In the genomic region with DNA sequence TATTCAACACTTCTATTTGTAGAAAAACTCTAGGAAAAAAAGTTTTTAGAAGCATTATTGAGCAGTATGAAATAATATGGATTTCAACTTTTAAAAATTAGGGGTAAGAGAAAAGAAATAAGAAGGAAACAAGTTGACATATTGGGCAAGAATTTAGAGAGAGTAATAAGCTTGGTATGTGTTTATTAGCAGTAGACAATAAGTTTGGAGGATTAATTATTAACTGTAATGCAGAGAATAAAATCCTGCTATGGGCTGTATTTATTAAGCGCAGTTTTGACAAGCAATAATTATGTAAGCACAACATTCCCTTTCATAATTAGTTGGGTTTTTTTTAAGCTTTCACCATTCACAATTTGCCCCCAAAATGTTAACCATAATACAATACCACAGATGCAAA, we compare ENCODE assay signal across 20 cellular contexts.
"Had no signal": no experiment of that assay in that cellular context is flagged by ENCODE, and none has a peak within 500 bp of the region (broad histone marks: within the 10 kb centered on the region; RNA-seq: fewer than 3 reads in every experiment).

No MANE protein-coding gene starts in this region.

- H3K27me3 ChIP-seq: esophagus muscularis mucosa, tibial artery had no signal

- H3K27ac ChIP-seq: esophagus muscularis mucosa, tibial artery, VCaP had no signal

- H3K36me3 ChIP-seq: esophagus muscularis mucosa, tibial artery had no signal

- H3K27ac Mint-ChIP-seq: activated CD4-positive, alpha-beta memory T cell treated with anti-CD3 and anti-CD28 coated beads, Interleukin-2, amount 10 ng/mL, durations not matched to agents 7 days and 5 days; activated CD4-positive, alpha-beta T cell treated with anti-CD3 and anti-CD28 coated beads, Interleukin-2, amount 10 ng/mL, durations not matched to agents 24 days and 14 days; activated naive CD8-positive, alpha-beta T cell treated with anti-CD3 and anti-CD28 coated beads, Interleukin-2, amount 50 U/mL, for 24 hours; naive B cell; progenitor cell of endocrine pancreas; stimulated activated naive CD8-positive, alpha-beta T cell treated with anti-CD3 and anti-CD28 coated beads, Interleukin-15, Interleukin-2, amounts not matched to agents 100 ng/mL and 50 ng/mL, for 24 hours; T-cell; T-helper 2 cell treated with Interferon-gamma antibody and Interleukin-4, amounts not matched to agents 5 μg/mL and 100 μg/mL, for 36 hours had no signal

- H3K36me3 Mint-ChIP-seq: naive B cell, T-cell had no signal

- H3K4me3 Mint-ChIP-seq: activated CD4-positive, alpha-beta memory T cell treated with anti-CD3 and anti-CD28 coated beads, Interleukin-2, amount 10 ng/mL, durations not matched to agents 7 days and 5 days; activated CD4-positive, alpha-beta T cell treated with anti-CD3 and anti-CD28 coated beads, Interleukin-2, amount 10 ng/mL, durations not matched to agents 24 days and 14 days; activated naive CD8-positive, alpha-beta T cell treated with anti-CD3 and anti-CD28 coated beads, Interleukin-2, amount 50 U/mL, for 24 hours; naive B cell; stimulated activated naive CD8-positive, alpha-beta T cell treated with anti-CD3 and anti-CD28 coated beads, Interleukin-15, Interleukin-2, amounts not matched to agents 100 ng/mL and 50 ng/mL, for 24 hours; T-cell; T-helper 2 cell treated with Interferon-gamma antibody and Interleukin-4, amounts not matched to agents 5 μg/mL and 100 μg/mL, for 36 hours had no signal

- H3K27me3 Mint-ChIP-seq: activated CD4-positive, alpha-beta memory T cell treated with anti-CD3 and anti-CD28 coated beads, Interleukin-2, amount 10 ng/mL, durations not matched to agents 7 days and 5 days; activated CD4-positive, alpha-beta T cell treated with anti-CD3 and anti-CD28 coated beads, Interleukin-2, amount 10 ng/mL, durations not matched to agents 24 days and 14 days; naive B cell; progenitor cell of endocrine pancreas; stimulated activated naive CD8-positive, alpha-beta T cell treated with anti-CD3 and anti-CD28 coated beads, Interleukin-15, Interleukin-2, amounts not matched to agents 100 ng/mL and 50 ng/mL, for 24 hours; T-cell had no signal

- H3K4me3 ChIP-seq: esophagus muscularis mucosa, tibial artery had no signal

- H3K4me1 Mint-ChIP-seq: activated CD4-positive, alpha-beta memory T cell treated with anti-CD3 and anti-CD28 coated beads, Interleukin-2, amount 10 ng/mL, durations not matched to agents 7 days and 5 days; activated CD4-positive, alpha-beta T cell treated with anti-CD3 and anti-CD28 coated beads, Interleukin-2, amount 10 ng/mL, durations not matched to agents 24 days and 14 days; activated naive CD8-positive, alpha-beta T cell treated with anti-CD3 and anti-CD28 coated beads, Interleukin-2, amount 50 U/mL, for 24 hours; naive B cell; T-cell had no signal

- H3K9me3 Mint-ChIP-seq: activated CD4-positive, alpha-beta memory T cell treated with anti-CD3 and anti-CD28 coated beads, Interleukin-2, amount 10 ng/mL, durations not matched to agents 7 days and 5 days; activated naive CD8-positive, alpha-beta T cell treated with anti-CD3 and anti-CD28 coated beads, Interleukin-2, amount 50 U/mL, for 24 hours; stimulated activated naive CD8-positive, alpha-beta T cell treated with anti-CD3 and anti-CD28 coated beads, Interleukin-15, Interleukin-2, amounts not matched to agents 100 ng/mL and 50 ng/mL, for 24 hours; T-cell; T-helper 2 cell treated with Interferon-gamma antibody and Interleukin-4, amounts not matched to agents 5 μg/mL and 100 μg/mL, for 36 hours had no signal

- DNase-seq: activated CD4-positive, alpha-beta memory T cell treated with anti-CD3 and anti-CD28 coated beads, Interleukin-2, amount 10 ng/mL, durations not matched to agents 7 days and 5 days; activated CD4-positive, alpha-beta T cell treated with anti-CD3 and anti-CD28 coated beads, Interleukin-2, amount 10 ng/mL, durations not matched to agents 24 days and 14 days; activated effector memory CD4-positive, alpha-beta T cell treated with anti-CD3 and anti-CD28 coated beads, Interleukin-2, amount 50 U/mL, for 16 hours; activated naive CD4-positive, alpha-beta T cell treated with anti-CD3 and anti-CD28 coated beads, Interleukin-2, amount 50 U/mL, for 16 hours; activated naive CD8-positive, alpha-beta T cell treated with anti-CD3 and anti-CD28 coated beads, Interleukin-2, amount 50 U/mL, for 24 hours; caudate nucleus; hypothalamus; left colon; mesendoderm; naive B cell; right cardiac atrium; stimulated activated CD4-positive, alpha-beta T cell treated with anti-CD3 and anti-CD28 coated beads, Interleukin-1b, Interleukin-23, amount 100 ng/mL, for 48 hours; substantia nigra; T-cell; tibial artery had no signal

- H3K9me3 ChIP-seq: esophagus muscularis mucosa, tibial artery had no signal
